In genomic region chr19:4639531-4640246, GRCh38 we compare ENCODE assay signal across 2 cellular contexts.
TF ChIP-seq lines count a peak whose summit lies in the region.

No MANE protein-coding gene starts in this region.

TF ChIP-seq in K562, 482 proteins besides CTCF, POLR2A, EP300 and RAD21 (continued from another document):
- TF ChIP-seq, protein P1, sequence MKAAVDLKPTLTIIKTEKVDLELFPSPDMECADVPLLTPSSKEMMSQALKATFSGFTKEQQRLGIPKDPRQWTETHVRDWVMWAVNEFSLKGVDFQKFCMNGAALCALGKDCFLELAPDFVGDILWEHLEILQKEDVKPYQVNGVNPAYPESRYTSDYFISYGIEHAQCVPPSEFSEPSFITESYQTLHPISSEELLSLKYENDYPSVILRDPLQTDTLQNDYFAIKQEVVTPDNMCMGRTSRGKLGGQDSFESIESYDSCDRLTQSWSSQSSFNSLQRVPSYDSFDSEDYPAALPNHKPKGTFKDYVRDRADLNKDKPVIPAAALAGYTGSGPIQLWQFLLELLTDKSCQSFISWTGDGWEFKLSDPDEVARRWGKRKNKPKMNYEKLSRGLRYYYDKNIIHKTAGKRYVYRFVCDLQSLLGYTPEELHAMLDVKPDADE (conservative IDR thresholded peaks at IDR 0.05; ENCODE audit: control insufficient read depth, low read depth, low read length), result 0 out of 2 replicates have a peak, but pooled peaks have one; percentile 40
- no peak for TF ChIP-seq GTF2F1 (IDR thresholded peaks at IDR 0.05; ENCODE audit: low read depth, low read length)
- TF ChIP-seq NONO (IDR thresholded peaks at IDR 0.05; ENCODE audit: low read depth in 2 of 2, low read length in 1 of 2), result peak in 1 of 2 experiments; percentile 58; a peak in 1 of 4 replicates
- TF ChIP-seq DEAF1 (CRISPR knock-in tag; IDR thresholded peaks at IDR 0.05), result no peak
- peak; percentile 54; the same call in 1 of the 2 replicates for TF ChIP-seq FOXP1 (CRISPR knock-in tag; IDR thresholded peaks at IDR 0.05)
- no peak for TF ChIP-seq ZNF785 (CRISPR knock-in tag; IDR thresholded peaks at IDR 0.05)
- no peak for TF ChIP-seq SMAD2 (IDR thresholded peaks at IDR 0.05; ENCODE audit: low read depth, low read length)
- TF ChIP-seq POLR2G (IDR thresholded peaks at IDR 0.05; ENCODE audit: low read depth, low read length), result 0 out of 2 replicates have a peak, but pooled peaks have one; percentile 26

TF ChIP-seq in HepG2, 621 proteins besides CTCF, POLR2A, EP300 and RAD21 (continued from another document and continues in another):
- TF ChIP-seq TFDP2 (CRISPR knock-in tag; IDR thresholded peaks at IDR 0.05), result 0 out of 2 replicates have a peak, but pooled peaks have one; percentile 38
- peak; percentile 71 for TF ChIP-seq NCOR1 (IDR thresholded peaks at IDR 0.05; ENCODE audit: borderline replicate concordance, low read length)
- TF ChIP-seq MEF2D (CRISPR knock-in tag; IDR thresholded peaks at IDR 0.05), result peak; percentile 39; the same call in 1 of the 2 replicates
- TF ChIP-seq ZNF777 (CRISPR knock-in tag; IDR thresholded peaks at IDR 0.05), result peak; percentile 93
- peak; percentile 71; the same call in 1 of the 2 replicates for TF ChIP-seq KLF12 (CRISPR knock-in tag; IDR thresholded peaks at IDR 0.05; ENCODE audit: borderline replicate concordance)
- TF ChIP-seq IRX3 (CRISPR knock-in tag; IDR thresholded peaks at IDR 0.05; ENCODE audit: borderline replicate concordance, low read depth), result peak; percentile 68; the same call in 1 of the 2 replicates
- TF ChIP-seq ZNF605 (CRISPR knock-in tag; IDR thresholded peaks at IDR 0.05), result peak; percentile 58; the same call in 1 of the 2 replicates
- no peak for TF ChIP-seq E2F5 (CRISPR knock-in tag; conservative IDR thresholded peaks at IDR 0.05)
- TF ChIP-seq ADNP (CRISPR knock-in tag; IDR thresholded peaks at IDR 0.05), result peak; percentile 78; the same call in 1 of the 2 replicates
- 0 out of 2 replicates have a peak, but pooled peaks have one; percentile 47 for TF ChIP-seq POLR2G (IDR thresholded peaks at IDR 0.05; ENCODE audit: low read depth, low read length)
- no peak for TF ChIP-seq ATF3 (CRISPR knock-in tag; IDR thresholded peaks at IDR 0.05)
- TF ChIP-seq RBAK (CRISPR knock-in tag; IDR thresholded peaks at IDR 0.05), result 0 out of 2 replicates have a peak, but pooled peaks have one; percentile 15
- 0 out of 2 replicates have a peak, but pooled peaks have one; percentile 26 for TF ChIP-seq IRF9 (CRISPR knock-in tag; IDR thresholded peaks at IDR 0.05; ENCODE audit: borderline replicate concordance)
- TF ChIP-seq ZNF138 (CRISPR knock-in tag; IDR thresholded peaks at IDR 0.05; ENCODE audit: low read depth), result no peak
- TF ChIP-seq PHF21A (CRISPR knock-in tag; IDR thresholded peaks at IDR 0.05), result peak; percentile 49; the same call in 1 of the 2 replicates
- TF ChIP-seq, protein P2, sequence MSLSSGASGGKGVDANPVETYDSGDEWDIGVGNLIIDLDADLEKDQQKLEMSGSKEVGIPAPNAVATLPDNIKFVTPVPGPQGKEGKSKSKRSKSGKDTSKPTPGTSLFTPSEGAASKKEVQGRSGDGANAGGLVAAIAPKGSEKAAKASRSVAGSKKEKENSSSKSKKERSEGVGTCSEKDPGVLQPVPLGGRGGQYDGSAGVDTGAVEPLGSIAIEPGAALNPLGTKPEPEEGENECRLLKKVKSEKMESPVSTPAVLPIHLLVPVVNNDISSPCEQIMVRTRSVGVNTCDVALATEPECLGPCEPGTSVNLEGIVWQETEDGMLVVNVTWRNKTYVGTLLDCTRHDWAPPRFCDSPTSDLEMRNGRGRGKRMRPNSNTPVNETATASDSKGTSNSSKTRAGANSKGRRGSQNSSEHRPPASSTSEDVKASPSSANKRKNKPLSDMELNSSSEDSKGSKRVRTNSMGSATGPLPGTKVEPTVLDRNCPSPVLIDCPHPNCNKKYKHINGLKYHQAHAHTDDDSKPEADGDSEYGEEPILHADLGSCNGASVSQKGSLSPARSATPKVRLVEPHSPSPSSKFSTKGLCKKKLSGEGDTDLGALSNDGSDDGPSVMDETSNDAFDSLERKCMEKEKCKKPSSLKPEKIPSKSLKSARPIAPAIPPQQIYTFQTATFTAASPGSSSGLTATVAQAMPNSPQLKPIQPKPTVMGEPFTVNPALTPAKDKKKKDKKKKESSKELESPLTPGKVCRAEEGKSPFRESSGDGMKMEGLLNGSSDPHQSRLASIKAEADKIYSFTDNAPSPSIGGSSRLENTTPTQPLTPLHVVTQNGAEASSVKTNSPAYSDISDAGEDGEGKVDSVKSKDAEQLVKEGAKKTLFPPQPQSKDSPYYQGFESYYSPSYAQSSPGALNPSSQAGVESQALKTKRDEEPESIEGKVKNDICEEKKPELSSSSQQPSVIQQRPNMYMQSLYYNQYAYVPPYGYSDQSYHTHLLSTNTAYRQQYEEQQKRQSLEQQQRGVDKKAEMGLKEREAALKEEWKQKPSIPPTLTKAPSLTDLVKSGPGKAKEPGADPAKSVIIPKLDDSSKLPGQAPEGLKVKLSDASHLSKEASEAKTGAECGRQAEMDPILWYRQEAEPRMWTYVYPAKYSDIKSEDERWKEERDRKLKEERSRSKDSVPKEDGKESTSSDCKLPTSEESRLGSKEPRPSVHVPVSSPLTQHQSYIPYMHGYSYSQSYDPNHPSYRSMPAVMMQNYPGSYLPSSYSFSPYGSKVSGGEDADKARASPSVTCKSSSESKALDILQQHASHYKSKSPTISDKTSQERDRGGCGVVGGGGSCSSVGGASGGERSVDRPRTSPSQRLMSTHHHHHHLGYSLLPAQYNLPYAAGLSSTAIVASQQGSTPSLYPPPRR (CRISPR knock-in tag; IDR thresholded peaks at IDR 0.05; ENCODE audit: borderline replicate concordance), result no peak
- 0 out of 2 replicates have a peak, but pooled peaks have one; percentile 41 for TF ChIP-seq ATF7-NPFF (CRISPR knock-in tag; IDR thresholded peaks at IDR 0.05; ENCODE audit: low read depth)
- peak; percentile 25; the same call in 1 of the 2 replicates for TF ChIP-seq IRF2 (CRISPR knock-in tag; IDR thresholded peaks at IDR 0.05)
- TF ChIP-seq, protein P3, sequence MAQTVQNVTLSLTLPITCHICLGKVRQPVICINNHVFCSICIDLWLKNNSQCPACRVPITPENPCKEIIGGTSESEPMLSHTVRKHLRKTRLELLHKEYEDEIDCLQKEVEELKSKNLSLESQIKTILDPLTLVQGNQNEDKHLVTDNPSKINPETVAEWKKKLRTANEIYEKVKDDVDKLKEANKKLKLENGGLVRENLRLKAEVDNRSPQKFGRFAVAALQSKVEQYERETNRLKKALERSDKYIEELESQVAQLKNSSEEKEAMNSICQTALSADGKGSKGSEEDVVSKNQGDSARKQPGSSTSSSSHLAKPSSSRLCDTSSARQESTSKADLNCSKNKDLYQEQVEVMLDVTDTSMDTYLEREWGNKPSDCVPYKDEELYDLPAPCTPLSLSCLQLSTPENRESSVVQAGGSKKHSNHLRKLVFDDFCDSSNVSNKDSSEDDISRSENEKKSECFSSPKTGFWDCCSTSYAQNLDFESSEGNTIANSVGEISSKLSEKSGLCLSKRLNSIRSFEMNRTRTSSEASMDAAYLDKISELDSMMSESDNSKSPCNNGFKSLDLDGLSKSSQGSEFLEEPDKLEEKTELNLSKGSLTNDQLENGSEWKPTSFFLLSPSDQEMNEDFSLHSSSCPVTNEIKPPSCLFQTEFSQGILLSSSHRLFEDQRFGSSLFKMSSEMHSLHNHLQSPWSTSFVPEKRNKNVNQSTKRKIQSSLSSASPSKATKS (CRISPR knock-in tag; IDR thresholded peaks at IDR 0.05), result no peak
- TF ChIP-seq ZSCAN30 (CRISPR knock-in tag; IDR thresholded peaks at IDR 0.05), result no peak
- TF ChIP-seq MEIS1 (CRISPR knock-in tag; IDR thresholded peaks at IDR 0.05; ENCODE audit: borderline replicate concordance), result 0 out of 2 replicates have a peak, but pooled peaks have one; percentile 30
- peak; percentile 83 for TF ChIP-seq ZNF550 (CRISPR knock-in tag; IDR thresholded peaks at IDR 0.05; ENCODE audit: borderline replicate concordance)
- no peak for TF ChIP-seq PRPF4 (IDR thresholded peaks at IDR 0.05; ENCODE audit: low read depth, low read length, poor library complexity, severe bottlenecking)
- TF ChIP-seq TERF1 (CRISPR knock-in tag; IDR thresholded peaks at IDR 0.05), result no peak
- no peak for TF ChIP-seq PREB (CRISPR knock-in tag; IDR thresholded peaks at IDR 0.05)
- no peak for TF ChIP-seq GPN1 (CRISPR knock-in tag; IDR thresholded peaks at IDR 0.05; ENCODE audit: borderline replicate concordance)
- peak; percentile 32; the same call in 1 of the 2 replicates for TF ChIP-seq KMT2A (CRISPR knock-in tag; IDR thresholded peaks at IDR 0.05)
- no peak for TF ChIP-seq ZNF224 (CRISPR knock-in tag; IDR thresholded peaks at IDR 0.05)
- TF ChIP-seq, protein P4, sequence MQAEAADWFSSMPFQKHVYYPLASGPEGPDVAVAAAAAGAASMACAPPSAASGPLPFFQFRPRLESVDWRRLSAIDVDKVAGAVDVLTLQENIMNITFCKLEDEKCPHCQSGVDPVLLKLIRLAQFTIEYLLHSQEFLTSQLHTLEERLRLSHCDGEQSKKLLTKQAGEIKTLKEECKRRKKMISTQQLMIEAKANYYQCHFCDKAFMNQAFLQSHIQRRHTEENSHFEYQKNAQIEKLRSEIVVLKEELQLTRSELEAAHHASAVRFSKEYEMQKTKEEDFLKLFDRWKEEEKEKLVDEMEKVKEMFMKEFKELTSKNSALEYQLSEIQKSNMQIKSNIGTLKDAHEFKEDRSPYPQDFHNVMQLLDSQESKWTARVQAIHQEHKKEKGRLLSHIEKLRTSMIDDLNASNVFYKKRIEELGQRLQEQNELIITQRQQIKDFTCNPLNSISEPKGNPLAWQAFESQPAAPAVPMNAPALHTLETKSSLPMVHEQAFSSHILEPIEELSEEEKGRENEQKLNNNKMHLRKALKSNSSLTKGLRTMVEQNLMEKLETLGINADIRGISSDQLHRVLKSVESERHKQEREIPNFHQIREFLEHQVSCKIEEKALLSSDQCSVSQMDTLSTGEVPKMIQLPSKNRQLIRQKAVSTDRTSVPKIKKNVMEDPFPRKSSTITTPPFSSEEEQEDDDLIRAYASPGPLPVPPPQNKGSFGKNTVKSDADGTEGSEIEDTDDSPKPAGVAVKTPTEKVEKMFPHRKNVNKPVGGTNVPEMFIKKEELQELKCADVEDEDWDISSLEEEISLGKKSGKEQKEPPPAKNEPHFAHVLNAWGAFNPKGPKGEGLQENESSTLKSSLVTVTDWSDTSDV (CRISPR knock-in tag; IDR thresholded peaks at IDR 0.05), result peak; percentile 90; the same call in 1 of the 2 replicates
- TF ChIP-seq, protein P5, sequence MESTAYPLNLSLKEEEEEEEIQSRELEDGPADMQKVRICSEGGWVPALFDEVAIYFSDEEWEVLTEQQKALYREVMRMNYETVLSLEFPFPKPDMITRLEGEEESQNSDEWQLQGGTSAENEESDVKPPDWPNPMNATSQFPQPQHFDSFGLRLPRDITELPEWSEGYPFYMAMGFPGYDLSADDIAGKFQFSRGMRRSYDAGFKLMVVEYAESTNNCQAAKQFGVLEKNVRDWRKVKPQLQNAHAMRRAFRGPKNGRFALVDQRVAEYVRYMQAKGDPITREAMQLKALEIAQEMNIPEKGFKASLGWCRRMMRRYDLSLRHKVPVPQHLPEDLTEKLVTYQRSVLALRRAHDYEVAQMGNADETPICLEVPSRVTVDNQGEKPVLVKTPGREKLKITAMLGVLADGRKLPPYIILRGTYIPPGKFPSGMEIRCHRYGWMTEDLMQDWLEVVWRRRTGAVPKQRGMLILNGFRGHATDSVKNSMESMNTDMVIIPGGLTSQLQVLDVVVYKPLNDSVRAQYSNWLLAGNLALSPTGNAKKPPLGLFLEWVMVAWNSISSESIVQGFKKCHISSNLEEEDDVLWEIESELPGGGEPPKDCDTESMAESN (CRISPR knock-in tag; conservative IDR thresholded peaks at IDR 0.05), result peak; percentile 73; the same call in 1 of the 2 replicates
- 0 out of 2 replicates have a peak, but pooled peaks have one; percentile 13 for TF ChIP-seq GZF1 (CRISPR knock-in tag; IDR thresholded peaks at IDR 0.05)
- TF ChIP-seq ZIK1 (CRISPR knock-in tag; IDR thresholded peaks at IDR 0.05; ENCODE audit: borderline replicate concordance, low read depth), result 0 out of 2 replicates have a peak, but pooled peaks have one; percentile 27
- peak; percentile 71 for TF ChIP-seq SALL1 (CRISPR knock-in tag; IDR thresholded peaks at IDR 0.05)
